9 cellular contexts compared by ENCODE assay signal in genomic region chr19:2479556-2480194, GRCh38. TPM values are rescaled to one million over a fixed set of nuclear protein-coding genes. Genes with fewer than 3 reads are reported as not detected.
DNase-seq lines count a peak whose midpoint lies in the region; ATAC-seq and TF ChIP-seq lines count a peak whose summit lies in the region.
"Had no signal": no experiment of that assay in that cellular context is flagged by ENCODE, and none has a peak within 500 bp of the region (broad histone marks: within the 10 kb centered on the region; RNA-seq: fewer than 3 reads in every experiment).

No MANE protein-coding gene starts in this region.

- H3K27me3 ChIP-seq in iPS DF 6.9 (ENCODE audit: control insufficient read depth, insufficient read depth, low read length) (no peaks in the 10 kb centered on the region), left lung (no peaks in the 10 kb centered on the region)

- H3K36me3 Mint-ChIP-seq in activated CD4-positive, alpha-beta T cell treated with anti-CD3 and anti-CD28 coated beads, Interleukin-2, amount 10 ng/mL, durations not matched to agents 24 days and 14 days (ENCODE audit: low read depth), result peaks cover 34% of the 10 kb centered on the region
- H3K36me3 Mint-ChIP-seq in T-helper 17 cell (ENCODE audit: low read depth), result peaks cover 9% of the 10 kb centered on the region
- H3K36me3 Mint-ChIP-seq in stimulated activated memory B cell treated with anti-CD40 and anti-IgM and Interleukin-4, amounts not matched to agents 10 μg/mL and 1 μg/mL and 100 μg/mL, for 72 hours, result peaks cover 33% of the 10 kb centered on the region

- WGBS in iPS DF 6.9 (ENCODE audit: insufficient coverage, insufficient read length), result no CpG with 5 or more reads among the region's 20 CpGs

- H3K27ac Mint-ChIP-seq in activated CD4-positive, alpha-beta T cell treated with anti-CD3 and anti-CD28 coated beads, Interleukin-2, amount 10 ng/mL, durations not matched to agents 24 days and 14 days, result peak overlapping the region; percentile 45
- peak overlapping the region; percentile 95 for H3K27ac Mint-ChIP-seq in T-helper 17 cell
- peak overlapping the region; percentile 82 for H3K27ac Mint-ChIP-seq in stimulated activated memory B cell treated with anti-CD40 and anti-IgM and Interleukin-4, amounts not matched to agents 10 μg/mL and 1 μg/mL and 100 μg/mL, for 72 hours

- H3K36me3 ChIP-seq in iPS DF 6.9 (ENCODE audit: control insufficient read depth, insufficient read depth, low read length) (no peaks in the 10 kb centered on the region), left lung (peaks cover 0 to 16% of the 10 kb centered on the region in 2 donors)

- H3K4me1 ChIP-seq in iPS DF 6.9 (ENCODE audit: control insufficient read depth, insufficient read depth, low read length), result peaks cover 5% of the 10 kb centered on the region; the same call in 1 of the 2 replicates
- H3K4me1 ChIP-seq in left lung, result peaks cover 9 to 19% of the 10 kb centered on the region in 2 donors

- no peak overlapping the region for H3K27ac ChIP-seq in iPS DF 6.9 (ENCODE audit: low read length)
- H3K27ac ChIP-seq in left lung, result peak overlapping the region in 1 of 2 donors; percentile 90

- intact Hi-C loops in activated CD4-positive, alpha-beta T cell treated with anti-CD3 and anti-CD28 coated beads, Interleukin-2, amount 10 ng/mL, durations not matched to agents 24 days and 14 days (cut with micrococcal nuclease), result loop anchor here (2.0 kb wide), 1 partner anchor 73 kb away; no protein-coding TSS in a partner anchor
- intact Hi-C loops in left lung (cut with DNase I), result loop anchor here in 1 of 2 donors (10.0 kb wide), 2 partner anchors 95 to 125 kb away; no protein-coding TSS in a partner anchor

- H3K4me1 Mint-ChIP-seq in activated CD4-positive, alpha-beta T cell treated with anti-CD3 and anti-CD28 coated beads, Interleukin-2, amount 10 ng/mL, durations not matched to agents 24 days and 14 days, result peaks cover 27% of the 10 kb centered on the region
- peaks cover 29% of the 10 kb centered on the region for H3K4me1 Mint-ChIP-seq in T-helper 17 cell
- H3K4me1 Mint-ChIP-seq in stimulated activated memory B cell treated with anti-CD40 and anti-IgM and Interleukin-4, amounts not matched to agents 10 μg/mL and 1 μg/mL and 100 μg/mL, for 72 hours, result peaks cover 33% of the 10 kb centered on the region

- H3K4me3 Mint-ChIP-seq in activated CD4-positive, alpha-beta T cell treated with anti-CD3 and anti-CD28 coated beads, Interleukin-2, amount 10 ng/mL, durations not matched to agents 24 days and 14 days, result peak overlapping the region; percentile 100
- peak overlapping the region; percentile 96 for H3K4me3 Mint-ChIP-seq in T-helper 17 cell
- peak overlapping the region; percentile 100 for H3K4me3 Mint-ChIP-seq in stimulated activated memory B cell treated with anti-CD40 and anti-IgM and Interleukin-4, amounts not matched to agents 10 μg/mL and 1 μg/mL and 100 μg/mL, for 72 hours

- H3K9me3 ChIP-seq in T-helper 17 cell (ENCODE audit: control insufficient read depth, low read length, poor library complexity, severe bottlenecking) (no peaks in the 10 kb centered on the region), iPS DF 6.9 (ENCODE audit: control insufficient read depth, insufficient read depth, low read length) (no peaks in the 10 kb centered on the region), left lung (peaks cover 0 to 14% of the 10 kb centered on the region in 2 donors)

- peaks cover 8% of the 10 kb centered on the region for H3K9me3 Mint-ChIP-seq in activated CD4-positive, alpha-beta T cell treated with anti-CD3 and anti-CD28 coated beads, Interleukin-2, amount 10 ng/mL, durations not matched to agents 24 days and 14 days
- H3K9me3 Mint-ChIP-seq in stimulated activated memory B cell treated with anti-CD40 and anti-IgM and Interleukin-4, amounts not matched to agents 10 μg/mL and 1 μg/mL and 100 μg/mL, for 72 hours, result peaks cover 13% of the 10 kb centered on the region

- H3K27me3 Mint-ChIP-seq in activated CD4-positive, alpha-beta T cell treated with anti-CD3 and anti-CD28 coated beads, Interleukin-2, amount 10 ng/mL, durations not matched to agents 24 days and 14 days, result peaks cover 15% of the 10 kb centered on the region
- H3K27me3 Mint-ChIP-seq in T-helper 17 cell, result no peaks in the 10 kb centered on the region
- H3K27me3 Mint-ChIP-seq in stimulated activated memory B cell treated with anti-CD40 and anti-IgM and Interleukin-4, amounts not matched to agents 10 μg/mL and 1 μg/mL and 100 μg/mL, for 72 hours, result no peaks in the 10 kb centered on the region

- no peak for ATAC-seq in T-helper 17 cell
- ATAC-seq in stimulated activated memory B cell treated with anti-CD40 and anti-IgM and Interleukin-4, amounts not matched to agents 10 μg/mL and 1 μg/mL and 100 μg/mL, for 72 hours, result no peak
- ATAC-seq in left lung, result no peak

- H3K4me3 ChIP-seq in iPS DF 6.9 (ENCODE audit: low read length), result peak overlapping the region; percentile 55; the same call in 1 of the 2 replicates
- peak overlapping the region in 1 of 2 donors; percentile 92 for H3K4me3 ChIP-seq in left lung

- no peak for DNase-seq in activated CD4-positive, alpha-beta T cell treated with anti-CD3 and anti-CD28 coated beads, Interleukin-2, amount 10 ng/mL, durations not matched to agents 24 days and 14 days
- DNase-seq in activated CD4-positive, alpha-beta T cell treated with anti-CD3 and anti-CD28 coated beads for 1 hour, result no peak
- no peak for DNase-seq in T-helper 17 cell
- no peak for DNase-seq in iPS DF 6.9 (ENCODE audit: low read depth, low spot score)
- DNase-seq in middle frontal gyrus (ENCODE audit: extremely low spot score, low spot score), result no peak
- no peak for DNase-seq in ecto neural progenitor cell (ENCODE audit: low spot score)
- DNase-seq in left lung, result no peak
- DNase-seq: NCI-H446 had no signal

- peak in 1 of 2 donors; percentile 22 for TF ChIP-seq CTCF in left lung (IDR thresholded peaks at IDR 0.05)

RNA-seq across cellular contexts. Expression of gene GADD45B, which starts 3.7 kb away (rescaled TPM):
- total RNA-seq in activated CD4-positive, alpha-beta T cell treated with anti-CD3 and anti-CD28 coated beads, Interleukin-2, amount 10 ng/mL, durations not matched to agents 24 days and 14 days, result 101 and 102 TPM in 2 replicates
- total RNA-seq in T-helper 17 cell (100 to 1,000 TPM; 120 to 135 TPM), left lung (10 to 100 TPM; 54.0 to 73.5 TPM)

RNA-seq across cellular contexts. Expression of gene LMNB2, which starts 22.9 kb away (rescaled TPM):
- 120 TPM in 2 replicates for total RNA-seq in activated CD4-positive, alpha-beta T cell treated with anti-CD3 and anti-CD28 coated beads, Interleukin-2, amount 10 ng/mL, durations not matched to agents 24 days and 14 days
- total RNA-seq in T-helper 17 cell (10 to 100 TPM; 13.1 to 16.0 TPM), left lung (10 to 100 TPM; 35.1 to 40.5 TPM)

RNA-seq across cellular contexts. Expression of gene TIMM13, which starts 52.3 kb away (rescaled TPM):
- 182 and 190 TPM in 2 replicates for total RNA-seq in activated CD4-positive, alpha-beta T cell treated with anti-CD3 and anti-CD28 coated beads, Interleukin-2, amount 10 ng/mL, durations not matched to agents 24 days and 14 days
- total RNA-seq in T-helper 17 cell, result 10 to 100 TPM; 22.3 to 27.8 TPM
- total RNA-seq in left lung, result 10 to 100 TPM; 69.1 to 98.0 TPM

Comparison
In these comparisons a context has a peak if more than half of its experiments do, and no peak if none do; other contexts are left out.
1. H3K27ac Mint-ChIP-seq: peak in every context shown above with its lines; median percentile 95 in T-helper 17 cell; 82 in stimulated activated memory B cell treated with anti-CD40 and anti-IgM and Interleukin-4, amounts not matched to agents 10 μg/mL and 1 μg/mL and 100 μg/mL, for 72 hours; 45 in activated CD4-positive, alpha-beta T cell treated with anti-CD3 and anti-CD28 coated beads, Interleukin-2, amount 10 ng/mL, durations not matched to agents 24 days and 14 days.